ENCODE assay signal across 21 cellular contexts in genomic region chr10:91536790-91537189, GRCh38.
"Had no signal": no experiment of that assay in that cellular context is flagged by ENCODE, and none has a peak within 500 bp of the region (broad histone marks: within the 10 kb centered on the region; RNA-seq: fewer than 3 reads in every experiment).

No MANE protein-coding gene starts in this region.

- H3K27ac ChIP-seq: breast epithelium, epithelial cell of prostate, lower lobe of right lung, sigmoid colon, testis, upper lobe of left lung, VCaP had no signal

- H3K4me2 ChIP-seq: SK-N-SH had no signal

- H3K9me3 ChIP-seq: breast epithelium, lower lobe of right lung, prostate gland, sigmoid colon, SK-N-SH, testis, upper lobe of left lung had no signal

- H3K4me3 ChIP-seq: breast epithelium, lower lobe of right lung, prostate gland, sigmoid colon, spleen, testis, upper lobe of left lung had no signal

- ATAC-seq: stimulated activated naive CD8-positive, alpha-beta T cell treated with anti-CD3 and anti-CD28 coated beads, Interleukin-15, amount 100 ng/mL, for 72 hours had no signal

- FAIRE-seq: kidney had no signal

- H3K4me1 ChIP-seq: breast epithelium, lower lobe of right lung, prostate gland, upper lobe of left lung had no signal

- H3K27me3 ChIP-seq: breast epithelium, sigmoid colon, spleen, testis, upper lobe of left lung had no signal

- H3K9ac ChIP-seq: SK-N-SH had no signal

- DNase-seq: activated CD4-positive, alpha-beta memory T cell treated with anti-CD3 and anti-CD28 coated beads for 36 hours; activated CD4-positive, alpha-beta T cell treated with anti-CD3 and anti-CD28 coated beads for 1 hour; activated gamma-delta T cell; activated T-cell treated with anti-CD3 and anti-CD28 coated beads, Interleukin-2, amount 50 U/mL, for 48 hours; amygdala; dermis blood vessel endothelial cell; hippocampal formation; lower lobe of right lung; midbrain; SK-N-SH; spleen; stimulated activated CD4-positive, alpha-beta T cell treated with anti-CD3 and anti-CD28 coated beads, Interleukin-1b, Interleukin-23, amount 100 ng/mL, for 48 hours; stimulated activated naive CD8-positive, alpha-beta T cell treated with anti-CD3 and anti-CD28 coated beads, Interleukin-15, amount 100 ng/mL, for 72 hours; upper lobe of left lung had no signal

- H3K36me3 ChIP-seq: breast epithelium, lower lobe of right lung, prostate gland, sigmoid colon, spleen, upper lobe of left lung had no signal
